ENCODE assay signal across 8 cellular contexts in genomic region chr1:159009704-159010361, GRCh38. TPM values are rescaled to one million over a fixed set of nuclear protein-coding genes. Genes with fewer than 3 reads are reported as not detected.
DNase-seq lines count a peak whose midpoint lies in the region; ATAC-seq, FAIRE-seq and TF ChIP-seq lines count a peak whose summit lies in the region.

Gene IFI16, plus strand, starts transcription at chr1:159009907. Its CDS starts 4,774 bp downstream, at chr1:159014681.

- peak; percentile 61 for ATAC-seq in HG02970 (IDR thresholded peaks at IDR 0.05; ENCODE audit: low FRiP score, unreplicated experiment)
- peak; percentile 72 to 87 (median 87) for ATAC-seq in pancreas

- no peaks in the 10 kb centered on the region for H3K9me2 ChIP-seq in OCI-LY7 (ENCODE audit: insufficient read depth, low read length)

- TF ChIP-seq CTCF in OCI-LY7 (conservative IDR thresholded peaks at IDR 0.05; ENCODE audit: low read length): no peak
- no peak for TF ChIP-seq CTCF in foreskin fibroblast (IDR thresholded peaks at IDR 0.05; ENCODE audit: low read depth, low read length)
- no peak for TF ChIP-seq CTCF in pancreas (IDR thresholded peaks at IDR 0.05)
- TF ChIP-seq CTCF in D721Med (IDR thresholded peaks at IDR 0.05; ENCODE audit: insufficient read depth, missing control alignments): no peak

- 18 to 23% methylated on average over 5 of the region's 5 CpGs for WGBS in pancreas, 2 donors

- H3K4me3 ChIP-seq in OCI-LY7 (ENCODE audit: low read depth, low read length, poor library complexity, severe bottlenecking) (peak within 1 kb of the TSS; percentile 88), foreskin fibroblast (ENCODE audit: low read depth in 1 of 2, low read length in 2 of 2) (peak within 1 kb of the TSS; percentile 58 to 89), pancreas (peak within 1 kb of the TSS in 3 of 4 donors; percentile 1 to 36 (median 24))

- POLR2A ChIA-PET in OCI-LY7 (lab: Charles Lee): interaction anchor here (0.6 to 6.7 kb wide), 8 partner anchors 10 to 503 kb away, joined by 3 to 93 read pairs (median 3); partner anchors contain the start of gene AIM2

- no peaks in the 10 kb centered on the region for H4K20me1 ChIP-seq in OCI-LY7 (ENCODE audit: insufficient read depth, low read length)

- peak within 1 kb of the TSS; percentile 68; the same call in 1 of the 2 replicates for H2AFZ ChIP-seq in OCI-LY7 (ENCODE audit: low read length)

- peak; percentile 78 for DNase-seq in activated effector memory CD4-positive, alpha-beta T cell treated with anti-CD3 and anti-CD28 coated beads, Interleukin-2, amount 50 U/mL, for 16 hours
- no peak for DNase-seq in activated effector memory CD4-positive, alpha-beta T cell treated with Interleukin-2 at 50 U/mL for 16 hours
- peak; percentile 80 for DNase-seq in OCI-LY7 (ENCODE audit: low spot score)
- peak; percentile 38 for DNase-seq in activated gamma-delta T cell treated with anti-CD3 and anti-CD28 coated beads, Interleukin-2, amount 50 U/mL, for 16 hours (ENCODE audit: low read depth)
- peak; percentile 91 to 95 for DNase-seq in foreskin fibroblast
- peak in 1 of 6 donors; percentile 47 for DNase-seq in pancreas
- DNase-seq in D721Med (ENCODE audit: insufficient read length, low spot score): no peak

- intact Hi-C loops in OCI-LY7 (cut with micrococcal nuclease; ENCODE audit: unreplicated experiment): loop anchor here (5.0 to 10.0 kb wide), 4 partner anchors 78 to 833 kb away; partner anchors contain the start of genes CD1C and PYHIN1
- intact Hi-C loops in pancreas (cut with DNase I): no loop called here

- CTCF ChIA-PET in OCI-LY7 (lab: Charles Lee; ENCODE audit: unreplicated experiment): interaction anchor here (1.7 kb wide), 1 partner anchor 67 kb away, joined by 5 read pairs; the partner anchor contains the start of gene AIM2

- TSS peak; percentile 77 for BruUV-seq in OCI-LY7 (replicated peaks; lab: Mats Ljungman, UMichigan)

- H3K36me3 ChIP-seq in OCI-LY7 (ENCODE audit: insufficient read depth, low read length): peaks cover 45% of the 10 kb centered on the region
- no peaks in the 10 kb centered on the region for H3K36me3 ChIP-seq in pancreas

- peak; percentile 80 for FAIRE-seq in pancreas (lab: Jason Lieb, UNC)
- FAIRE-seq in D721Med (lab: Jason Lieb, UNC): no peak

- H3K4me1 ChIP-seq in OCI-LY7 (ENCODE audit: insufficient read depth, low read length, poor library complexity, severe bottlenecking): peaks cover 67% of the 10 kb centered on the region
- no peaks in the 10 kb centered on the region for H3K4me1 ChIP-seq in pancreas

- H3K4me2 ChIP-seq in OCI-LY7 (ENCODE audit: low read length): peak within 1 kb of the TSS; percentile 77

- H3K9me3 ChIP-seq in OCI-LY7 (ENCODE audit: low read length): no peaks in the 10 kb centered on the region
- no peaks in the 10 kb centered on the region for H3K9me3 ChIP-seq in pancreas

- peaks cover 0 to 9% (median 0%) of the 10 kb centered on the region in 4 donors for H3K27me3 ChIP-seq in pancreas

- H3K27ac ChIP-seq in OCI-LY7 (ENCODE audit: low read depth, low read length, poor library complexity, severe bottlenecking): peak within 1 kb of the TSS; percentile 89
- peak within 1 kb of the TSS in 2 of 4 donors; percentile 62 to 63 for H3K27ac ChIP-seq in pancreas

- H3K79me2 ChIP-seq in OCI-LY7 (ENCODE audit: insufficient read depth, low read depth, low read length): peaks cover 60% of the 10 kb centered on the region

RNA-seq across cellular contexts. Expression of gene IFI16, which starts in this region (rescaled TPM):
- total RNA-seq in OCI-LY7 (2014; rRNA removed; shearing (Covaris generic)): 96.5 and 99.3 TPM in 2 replicates
- total RNA-seq in OCI-LY7 (2022) (271 and 318 TPM in 2 replicates), pancreas (10 to 100 TPM in 3 of 6 donors, 1 to 10 TPM in 3; 3.1 to 29.0 (median 8.3) TPM)
- 10 to 100 TPM; 13.8 to 17.4 TPM for polyA plus RNA-seq in pancreas

Comparison
In these comparisons a context has a peak if more than half of its experiments do, and no peak if none do; other contexts are left out.
1. DNase-seq: peak in activated effector memory CD4-positive, alpha-beta T cell treated with anti-CD3 and anti-CD28 coated beads, Interleukin-2, amount 50 U/mL, for 16 hours (single experiment), OCI-LY7 (single experiment), activated gamma-delta T cell treated with anti-CD3 and anti-CD28 coated beads, Interleukin-2, amount 50 U/mL, for 16 hours (single experiment) and foreskin fibroblast (2 of 2); none in activated effector memory CD4-positive, alpha-beta T cell treated with Interleukin-2 at 50 U/mL for 16 hours (single experiment) and D721Med (single experiment).
2. H3K4me3 ChIP-seq: peak in every context shown above with its lines; median percentile 88 in OCI-LY7; 74 in foreskin fibroblast; 24 in pancreas.